In the genomic region with DNA sequence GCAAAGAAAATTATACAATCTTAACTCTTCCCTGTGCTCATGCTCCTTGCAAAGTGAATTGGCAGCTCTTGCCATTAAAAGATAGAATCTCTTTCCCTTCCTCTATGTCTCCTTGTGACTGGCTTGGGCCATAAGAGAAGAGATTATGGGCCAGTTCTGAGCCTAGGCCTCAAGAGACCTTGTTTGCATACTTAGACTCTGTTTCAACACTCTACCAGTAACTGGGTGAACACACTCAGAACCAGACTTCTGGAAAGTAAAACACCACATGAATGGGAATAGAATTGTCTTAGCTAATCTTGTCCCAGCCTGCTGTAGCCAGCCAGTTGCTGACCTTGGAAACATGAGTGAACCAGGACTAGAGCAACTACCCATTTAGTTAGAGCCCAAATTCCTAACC, we compare ENCODE assay signal across 35 cellular contexts. TPM values are rescaled to one million over a fixed set of nuclear protein-coding genes. Genes with fewer than 3 reads are reported as not detected.
"Had no signal": no experiment of that assay in that cellular context is flagged by ENCODE, and none has a peak within 500 bp of the region (broad histone marks: within the 10 kb centered on the region; RNA-seq: fewer than 3 reads in every experiment).

No MANE protein-coding gene starts in this region.

- H3K4me3 ChIP-seq: ascending aorta, cardiac muscle cell had no signal

- H3K36me3 ChIP-seq: ascending aorta, cardiac muscle cell had no signal

- H3K27me3 ChIP-seq: ascending aorta, cardiac muscle cell had no signal

- H3K4me1 ChIP-seq: ascending aorta had no signal

- H3K9me3 ChIP-seq: ascending aorta had no signal

- DNase-seq: activated B cell treated with CpG ODN at 0.5 μM for 24 hours; activated CD4-positive, alpha-beta memory T cell treated with anti-CD3 and anti-CD28 coated beads for 36 hours; activated CD4-positive, alpha-beta T cell treated with anti-CD3 and anti-CD28 coated beads for 4 hours; activated CD4-positive, alpha-beta T cell treated with anti-CD3 and anti-CD28 coated beads, Interleukin-2, amount 10 ng/mL, durations not matched to agents 24 days and 14 days; activated CD4-positive, alpha-beta T cell treated with anti-CD3 and anti-CD28 coated beads, Interleukin-2, amount 50 U/mL, for 1 hour; activated CD4-positive, alpha-beta T cell treated with anti-CD3 and anti-CD28 coated beads, Interleukin-2, amount 50 U/mL, for 4 hours; activated CD4-positive, CD25-positive, alpha-beta regulatory T cell treated with anti-CD3 and anti-CD28 coated beads, Interleukin-2, amount 50 U/mL, for 72 hours; activated CD8-positive, alpha-beta memory T cell treated with anti-CD3 and anti-CD28 coated beads, Interleukin-2, amount 50 U/mL, for 4 hours; activated CD8-positive, alpha-beta T cell treated with anti-CD3 and anti-CD28 coated beads for 36 hours; activated gamma-delta T cell; activated naive CD4-positive, alpha-beta T cell treated with anti-CD3 and anti-CD28 coated beads, Interleukin-2, amount 10 ng/mL, durations not matched to agents 7 days and 5 days; activated naive CD4-positive, alpha-beta T cell treated with Interleukin-2 at 50 U/mL for 16 hours; activated naive CD8-positive, alpha-beta T cell treated with anti-CD3 and anti-CD28 coated beads, Interleukin-2, amount 10 ng/mL, durations not matched to agents 7 days and 5 days; activated naive CD8-positive, alpha-beta T cell treated with anti-CD3 and anti-CD28 coated beads, Interleukin-2, amount 50 U/mL, for 24 hours; activated T-cell treated with anti-CD3 and anti-CD28 coated beads for 4 hours; activated T-cell treated with anti-CD3 and anti-CD28 coated beads, Interleukin-2, amount 50 U/mL, for 1 hour; activated T-cell treated with anti-CD3 and anti-CD28 coated beads, Interleukin-2, amount 50 U/mL, for 4 hours; activated T-cell treated with anti-CD3 and anti-CD28 coated beads, Interleukin-2, amount 50 U/mL, for 72 hours; amygdala; anterior cingulate cortex; caudate nucleus; cerebellar nuclear complex; T-cell; T-helper 17 cell had no signal

- FAIRE-seq: bronchial epithelial cell, TTC549 had no signal

- H3K27ac ChIP-seq: ascending aorta, cardiac muscle cell, VCaP had no signal

- ATAC-seq: activated CD8-positive, alpha-beta T cell treated with anti-CD3 and anti-CD28 coated beads for 36 hours; activated naive CD8-positive, alpha-beta T cell treated with anti-CD3 and anti-CD28 coated beads, Interleukin-2, amount 50 U/mL, for 24 hours; activated T-cell treated with anti-CD3 and anti-CD28 coated beads, Interleukin-2, amount 50 U/mL, for 4 hours; activated T-cell treated with anti-CD3 and anti-CD28 coated beads, Interleukin-2, amount 50 U/mL, for 72 hours; activated T-helper 17 cell treated with anti-CD3 and anti-CD28 coated beads, Interleukin-2, amount 50 U/mL, for 72 hours; T-cell; T-helper 17 cell had no signal

RNA-seq across cellular contexts. Expression of gene OR6K3, which starts 15.3 kb away (rescaled TPM):
- total RNA-seq: activated B cell treated with CpG ODN at 0.5 μM for 24 hours; activated CD4-positive, alpha-beta memory T cell treated with anti-CD3 and anti-CD28 coated beads for 36 hours; activated CD4-positive, alpha-beta T cell treated with anti-CD3 and anti-CD28 coated beads, Interleukin-2, amount 10 ng/mL, durations not matched to agents 24 days and 14 days; activated CD8-positive, alpha-beta memory T cell treated with anti-CD3 and anti-CD28 coated beads for 36 hours; activated CD8-positive, alpha-beta T cell treated with anti-CD3 and anti-CD28 coated beads for 36 hours; activated naive CD8-positive, alpha-beta T cell treated with anti-CD3 and anti-CD28 coated beads, Interleukin-2, amount 10 ng/mL, durations not matched to agents 7 days and 5 days; activated T-cell treated with anti-CD3 and anti-CD28 coated beads, Interleukin-2, amount 50 U/mL, for 4 hours; activated T-cell treated with anti-CD3 and anti-CD28 coated beads, Interleukin-2, amount 50 U/mL, for 72 hours; activated T-helper 1 cell treated with anti-CD3 and anti-CD28 coated beads, Interleukin-12 subunit alpha, Interleukin-12 subunit beta, Interleukin-2, Interleukin-4 antibody, amounts not matched to agents 30 ng/mL and 10 ng/mL and 1 ng/mL, durations not matched to agents 14 hours and 24 hours and 36 hours; activated T-helper 17 cell treated with anti-CD3 and anti-CD28 coated beads, Interleukin-2, amount 50 U/mL, for 72 hours; ascending aorta; bronchial epithelial cell; cardiac muscle cell; T-cell; T-helper 1 cell treated with Interleukin-12 subunit alpha and Interleukin-12 subunit beta and Interleukin-4 antibody, amounts not matched to agents 30 ng/mL and 1 ng/mL, for 36 hours; T-helper 17 cell; T-helper 2 cell treated with Interferon-gamma antibody and Interleukin-4, amounts not matched to agents 100 ng/mL and 5 ng/mL, for 36 hours had no signal
- polyA plus RNA-seq: adipose tissue, cardiac muscle cell had no signal

RNA-seq across cellular contexts. Expression of gene OR6K6, which starts 18.7 kb away (rescaled TPM):
- total RNA-seq: activated B cell treated with CpG ODN at 0.5 μM for 24 hours; activated CD4-positive, alpha-beta memory T cell treated with anti-CD3 and anti-CD28 coated beads for 36 hours; activated CD4-positive, alpha-beta T cell treated with anti-CD3 and anti-CD28 coated beads, Interleukin-2, amount 10 ng/mL, durations not matched to agents 24 days and 14 days; activated CD8-positive, alpha-beta memory T cell treated with anti-CD3 and anti-CD28 coated beads for 36 hours; activated CD8-positive, alpha-beta T cell treated with anti-CD3 and anti-CD28 coated beads for 36 hours; activated naive CD8-positive, alpha-beta T cell treated with anti-CD3 and anti-CD28 coated beads, Interleukin-2, amount 10 ng/mL, durations not matched to agents 7 days and 5 days; activated T-cell treated with anti-CD3 and anti-CD28 coated beads, Interleukin-2, amount 50 U/mL, for 4 hours; activated T-cell treated with anti-CD3 and anti-CD28 coated beads, Interleukin-2, amount 50 U/mL, for 72 hours; activated T-helper 1 cell treated with anti-CD3 and anti-CD28 coated beads, Interleukin-12 subunit alpha, Interleukin-12 subunit beta, Interleukin-2, Interleukin-4 antibody, amounts not matched to agents 30 ng/mL and 10 ng/mL and 1 ng/mL, durations not matched to agents 14 hours and 24 hours and 36 hours; activated T-helper 17 cell treated with anti-CD3 and anti-CD28 coated beads, Interleukin-2, amount 50 U/mL, for 72 hours; ascending aorta; bronchial epithelial cell; cardiac muscle cell; T-cell; T-helper 1 cell treated with Interleukin-12 subunit alpha and Interleukin-12 subunit beta and Interleukin-4 antibody, amounts not matched to agents 30 ng/mL and 1 ng/mL, for 36 hours; T-helper 17 cell; T-helper 2 cell treated with Interferon-gamma antibody and Interleukin-4, amounts not matched to agents 100 ng/mL and 5 ng/mL, for 36 hours had no signal
- polyA plus RNA-seq: adipose tissue, cardiac muscle cell had no signal

RNA-seq across cellular contexts. Expression of gene OR6K2, which starts 35.4 kb away (rescaled TPM):
- total RNA-seq: activated B cell treated with CpG ODN at 0.5 μM for 24 hours; activated CD4-positive, alpha-beta memory T cell treated with anti-CD3 and anti-CD28 coated beads for 36 hours; activated CD4-positive, alpha-beta T cell treated with anti-CD3 and anti-CD28 coated beads, Interleukin-2, amount 10 ng/mL, durations not matched to agents 24 days and 14 days; activated CD8-positive, alpha-beta memory T cell treated with anti-CD3 and anti-CD28 coated beads for 36 hours; activated CD8-positive, alpha-beta T cell treated with anti-CD3 and anti-CD28 coated beads for 36 hours; activated naive CD8-positive, alpha-beta T cell treated with anti-CD3 and anti-CD28 coated beads, Interleukin-2, amount 10 ng/mL, durations not matched to agents 7 days and 5 days; activated T-cell treated with anti-CD3 and anti-CD28 coated beads, Interleukin-2, amount 50 U/mL, for 4 hours; activated T-cell treated with anti-CD3 and anti-CD28 coated beads, Interleukin-2, amount 50 U/mL, for 72 hours; activated T-helper 1 cell treated with anti-CD3 and anti-CD28 coated beads, Interleukin-12 subunit alpha, Interleukin-12 subunit beta, Interleukin-2, Interleukin-4 antibody, amounts not matched to agents 30 ng/mL and 10 ng/mL and 1 ng/mL, durations not matched to agents 14 hours and 24 hours and 36 hours; activated T-helper 17 cell treated with anti-CD3 and anti-CD28 coated beads, Interleukin-2, amount 50 U/mL, for 72 hours; ascending aorta; bronchial epithelial cell; cardiac muscle cell; T-cell; T-helper 1 cell treated with Interleukin-12 subunit alpha and Interleukin-12 subunit beta and Interleukin-4 antibody, amounts not matched to agents 30 ng/mL and 1 ng/mL, for 36 hours; T-helper 17 cell; T-helper 2 cell treated with Interferon-gamma antibody and Interleukin-4, amounts not matched to agents 100 ng/mL and 5 ng/mL, for 36 hours had no signal
- polyA plus RNA-seq: adipose tissue, cardiac muscle cell had no signal

RNA-seq across cellular contexts. Expression of gene OR6N1, which starts 36.1 kb away (rescaled TPM):
- total RNA-seq: activated B cell treated with CpG ODN at 0.5 μM for 24 hours; activated CD4-positive, alpha-beta memory T cell treated with anti-CD3 and anti-CD28 coated beads for 36 hours; activated CD4-positive, alpha-beta T cell treated with anti-CD3 and anti-CD28 coated beads, Interleukin-2, amount 10 ng/mL, durations not matched to agents 24 days and 14 days; activated CD8-positive, alpha-beta memory T cell treated with anti-CD3 and anti-CD28 coated beads for 36 hours; activated CD8-positive, alpha-beta T cell treated with anti-CD3 and anti-CD28 coated beads for 36 hours; activated naive CD8-positive, alpha-beta T cell treated with anti-CD3 and anti-CD28 coated beads, Interleukin-2, amount 10 ng/mL, durations not matched to agents 7 days and 5 days; activated T-cell treated with anti-CD3 and anti-CD28 coated beads, Interleukin-2, amount 50 U/mL, for 4 hours; activated T-cell treated with anti-CD3 and anti-CD28 coated beads, Interleukin-2, amount 50 U/mL, for 72 hours; activated T-helper 1 cell treated with anti-CD3 and anti-CD28 coated beads, Interleukin-12 subunit alpha, Interleukin-12 subunit beta, Interleukin-2, Interleukin-4 antibody, amounts not matched to agents 30 ng/mL and 10 ng/mL and 1 ng/mL, durations not matched to agents 14 hours and 24 hours and 36 hours; activated T-helper 17 cell treated with anti-CD3 and anti-CD28 coated beads, Interleukin-2, amount 50 U/mL, for 72 hours; ascending aorta; bronchial epithelial cell; cardiac muscle cell; T-cell; T-helper 1 cell treated with Interleukin-12 subunit alpha and Interleukin-12 subunit beta and Interleukin-4 antibody, amounts not matched to agents 30 ng/mL and 1 ng/mL, for 36 hours; T-helper 17 cell; T-helper 2 cell treated with Interferon-gamma antibody and Interleukin-4, amounts not matched to agents 100 ng/mL and 5 ng/mL, for 36 hours had no signal
- polyA plus RNA-seq: adipose tissue, cardiac muscle cell had no signal

RNA-seq across cellular contexts. Expression of gene OR6N2, which starts 45.2 kb away (rescaled TPM):
- total RNA-seq: activated B cell treated with CpG ODN at 0.5 μM for 24 hours; activated CD4-positive, alpha-beta memory T cell treated with anti-CD3 and anti-CD28 coated beads for 36 hours; activated CD4-positive, alpha-beta T cell treated with anti-CD3 and anti-CD28 coated beads, Interleukin-2, amount 10 ng/mL, durations not matched to agents 24 days and 14 days; activated CD8-positive, alpha-beta memory T cell treated with anti-CD3 and anti-CD28 coated beads for 36 hours; activated CD8-positive, alpha-beta T cell treated with anti-CD3 and anti-CD28 coated beads for 36 hours; activated naive CD8-positive, alpha-beta T cell treated with anti-CD3 and anti-CD28 coated beads, Interleukin-2, amount 10 ng/mL, durations not matched to agents 7 days and 5 days; activated T-cell treated with anti-CD3 and anti-CD28 coated beads, Interleukin-2, amount 50 U/mL, for 4 hours; activated T-cell treated with anti-CD3 and anti-CD28 coated beads, Interleukin-2, amount 50 U/mL, for 72 hours; activated T-helper 1 cell treated with anti-CD3 and anti-CD28 coated beads, Interleukin-12 subunit alpha, Interleukin-12 subunit beta, Interleukin-2, Interleukin-4 antibody, amounts not matched to agents 30 ng/mL and 10 ng/mL and 1 ng/mL, durations not matched to agents 14 hours and 24 hours and 36 hours; activated T-helper 17 cell treated with anti-CD3 and anti-CD28 coated beads, Interleukin-2, amount 50 U/mL, for 72 hours; ascending aorta; bronchial epithelial cell; cardiac muscle cell; T-cell; T-helper 1 cell treated with Interleukin-12 subunit alpha and Interleukin-12 subunit beta and Interleukin-4 antibody, amounts not matched to agents 30 ng/mL and 1 ng/mL, for 36 hours; T-helper 17 cell; T-helper 2 cell treated with Interferon-gamma antibody and Interleukin-4, amounts not matched to agents 100 ng/mL and 5 ng/mL, for 36 hours had no signal
- polyA plus RNA-seq: adipose tissue, cardiac muscle cell had no signal
